ENCODE assay signal across 8 cellular contexts in genomic region chr5:149358294-149358651, GRCh38. TPM values are rescaled to one million over a fixed set of nuclear protein-coding genes. Genes with fewer than 3 reads are reported as not detected.
A peak's percentile ranks its signal among the peaks of the same experiment; 100 is the strongest.
DNase-seq lines count a peak whose midpoint lies in the region; ATAC-seq and TF ChIP-seq lines count a peak whose summit lies in the region.

No MANE protein-coding gene starts in this region.

- ATAC-seq in Right ventricle myocardium superior (ENCODE audit: poor library complexity) (peak; percentile 43), GM18870 (IDR thresholded peaks at IDR 0.05; ENCODE audit: unreplicated experiment) (no peak), HG03520 (IDR thresholded peaks at IDR 0.05; ENCODE audit: unreplicated experiment) (no peak)

- H3K27me3 Mint-ChIP-seq in activated naive CD4-positive, alpha-beta T cell treated with anti-CD3 and anti-CD28 coated beads for 36 hours (ENCODE audit: low read depth) = no peaks in the 10 kb centered on the region

- H3K4me1 Mint-ChIP-seq in activated naive CD4-positive, alpha-beta T cell treated with anti-CD3 and anti-CD28 coated beads for 36 hours (ENCODE audit: low read depth) = peaks cover 59% of the 10 kb centered on the region

- intact Hi-C loops in activated naive CD4-positive, alpha-beta T cell treated with anti-CD3 and anti-CD28 coated beads for 36 hours (cut with micrococcal nuclease) = loop anchor here (2.0 to 5.0 kb wide), 2 partner anchors 59 to 1724 kb away; partner anchors contain the start of gene TNIP1
- intact Hi-C loops in Right ventricle myocardium superior (cut with DNase I) = no loop called here

- H3K36me3 Mint-ChIP-seq in activated naive CD4-positive, alpha-beta T cell treated with anti-CD3 and anti-CD28 coated beads for 36 hours (ENCODE audit: low read depth) = peaks cover 21% of the 10 kb centered on the region

- CTCF ChIA-PET in activated naive CD4-positive, alpha-beta T cell treated with anti-CD3 and anti-CD28 coated beads for 36 hours (lab: Charles Lee) = interaction anchor here (0.6 to 5.0 kb wide), 9 partner anchors 9 to 260 kb away, joined by 3 to 51 read pairs (median 6); partner anchors contain the start of gene GRPEL2

- no peaks in the 10 kb centered on the region for H3K9me3 Mint-ChIP-seq in activated naive CD4-positive, alpha-beta T cell treated with anti-CD3 and anti-CD28 coated beads for 36 hours

- DNase-seq in GF-D8 (lab: John Stamatoyannopoulos, UW) (peak; percentile 38), HFF-Myc (ENCODE audit: extremely low read depth, low read depth) (no peak), NCI-H748 treated with DMSO at 0.1 percent for 48 hours (lab: John Stamatoyannopoulos, UW) (peak; percentile 14), Right ventricle myocardium superior (peak; percentile 66), pons (ENCODE audit: low spot score) (peak; percentile 49)
- peak; percentile 43 for DNase-seq in activated naive CD4-positive, alpha-beta T cell treated with anti-CD3 and anti-CD28 coated beads for 36 hours

- H3K27ac Mint-ChIP-seq in activated naive CD4-positive, alpha-beta T cell treated with anti-CD3 and anti-CD28 coated beads for 36 hours = peak overlapping the region; percentile 90

- no peak for TF ChIP-seq CTCF in HFF-Myc (IDR thresholded peaks at IDR 0.05; ENCODE audit: low read depth, low read length, missing control alignments)

- H3K4me3 Mint-ChIP-seq in activated naive CD4-positive, alpha-beta T cell treated with anti-CD3 and anti-CD28 coated beads for 36 hours = peak overlapping the region; percentile 95

- peak overlapping the region; percentile 81 for H3K4me3 ChIP-seq in HFF-Myc (replicated peaks; ENCODE audit: low read depth, low read length)

RNA-seq across cellular contexts. Expression of gene PCYOX1L, which starts 0.4 kb away (rescaled TPM):
- 10 to 100 TPM; 19.9 to 21.0 TPM for total RNA-seq in activated naive CD4-positive, alpha-beta T cell treated with anti-CD3 and anti-CD28 coated beads for 36 hours
- 2.0 TPM for total RNA-seq in Right ventricle myocardium superior

RNA-seq across cellular contexts. Expression of gene GRPEL2, which starts 13.0 kb away (rescaled TPM):
- 10 to 100 TPM; 44.7 to 49.6 TPM for total RNA-seq in activated naive CD4-positive, alpha-beta T cell treated with anti-CD3 and anti-CD28 coated beads for 36 hours
- 9.0 TPM for total RNA-seq in Right ventricle myocardium superior

RNA-seq across cellular contexts. Expression of gene IL17B, which starts 20.8 kb away (rescaled TPM):
- total RNA-seq in activated naive CD4-positive, alpha-beta T cell treated with anti-CD3 and anti-CD28 coated beads for 36 hours = not detected
- not detected for total RNA-seq in Right ventricle myocardium superior
